ENCODE assay signal across 8 cellular contexts in genomic region chr9:88076286-88077070, GRCh38.
DNase-seq lines count a peak whose midpoint lies in the region; ATAC-seq and TF ChIP-seq lines count a peak whose summit lies in the region.

No MANE protein-coding gene starts in this region.

- in situ Hi-C loops in transverse colon (cut with MboI; ENCODE audit: low pct_ligation_motif_present in 1 of 4, low pct_unique_long_range_greater_than_20kb in 1 of 4, low sequenced_read_pairs in 3 of 4) = loop anchor here in 1 of 4 donors (25.0 kb wide), 2 partner anchors 511 to 936 kb away; no protein-coding TSS in a partner anchor

- no TSS peak for BruUV-seq in PC-3 (replicated peaks; lab: Mats Ljungman, UMichigan)

- H2AFZ ChIP-seq in PC-3 (ENCODE audit: low read length) = peak overlapping the region; percentile 76

- ATAC-seq in HG03432 (IDR thresholded peaks at IDR 0.05; ENCODE audit: unreplicated experiment) = peak; percentile 44
- peak; percentile 84 for ATAC-seq in PC-3
- peak; percentile 86 to 93 (median 90) for ATAC-seq in heart right ventricle
- peak; percentile 83 for ATAC-seq in omental fat pad (ENCODE audit: low FRiP score)
- ATAC-seq in GM19452 (IDR thresholded peaks at IDR 0.05; ENCODE audit: unreplicated experiment) = no peak

- peak overlapping the region; percentile 52 for H3K9ac ChIP-seq in PC-3 (ENCODE audit: low read length)

- WGBS in heart right ventricle, 2 donors = 0 to 1% methylated on average over 57 of the region's 57 CpGs
- WGBS in transverse colon (ENCODE audit: low coverage in 1 of 2), 2 donors = 2% methylated on average over 46 of the region's 57 CpGs; no CpG with 5 or more reads in 1 of the 2 donors

- TF ChIP-seq CTCF in PC-3 (conservative IDR thresholded peaks at IDR 0.05; ENCODE audit: low read depth, low read length) = no peak
- peak in 5 of 9 donors; percentile 5 to 44 (median 23) for TF ChIP-seq CTCF in heart right ventricle (IDR thresholded peaks at IDR 0.05)
- no peak for TF ChIP-seq CTCF in omental fat pad (IDR thresholded peaks at IDR 0.05)
- TF ChIP-seq CTCF in transverse colon (IDR thresholded peaks at IDR 0.05) = peak in 4 of 5 experiments; percentile 24 to 44 (median 32)

- H3K9me3 ChIP-seq in PC-3 (ENCODE audit: low read length) (no peaks in the 10 kb centered on the region), heart right ventricle (no peaks in the 10 kb centered on the region), transverse colon (no peaks in the 10 kb centered on the region)

- peak overlapping the region; percentile 92 for H3K4me2 ChIP-seq in PC-3 (ENCODE audit: low read length)

- H3K27me3 ChIP-seq in PC-3 (ENCODE audit: low read length) = no peaks in the 10 kb centered on the region
- peaks cover 0 to 56% (median 20%) of the 10 kb centered on the region in 7 donors for H3K27me3 ChIP-seq in heart right ventricle
- H3K27me3 ChIP-seq in transverse colon = no peaks in the 10 kb centered on the region

- H3F3A ChIP-seq in PC-3 (ENCODE audit: low read length, unreplicated experiment) = no peaks in the 10 kb centered on the region

- DNase-seq in Ammon's horn (ENCODE audit: low spot score) = peak; percentile 78
- DNase-seq in PC-3 = peak; percentile 81
- DNase-seq in heart right ventricle = peak; percentile 52 to 81
- no peak for DNase-seq in omental fat pad (ENCODE audit: low spot score)
- peak; percentile 91 for DNase-seq in transverse colon

- no peaks in the 10 kb centered on the region for H3K9me2 ChIP-seq in PC-3 (replicated peaks; ENCODE audit: low read length)

- POLR2A ChIA-PET in PC-3 (lab: Charles Lee; ENCODE audit: unreplicated experiment) = interaction anchor here (0.6 kb wide), 1 partner anchor 794 kb away, joined by 20 read pairs; no protein-coding TSS in a partner anchor

- H3K27ac ChIP-seq in PC-3 (ENCODE audit: low read length) (peak overlapping the region; percentile 70), angular gyrus (ENCODE audit: low read depth, low read length) (peak overlapping the region; percentile 83), heart right ventricle (peak overlapping the region in 8 of 10 donors; percentile 0 to 76 (median 28)), transverse colon (peak overlapping the region; percentile 89 to 92 (median 91))

- intact Hi-C loops in PC-3 (cut with micrococcal nuclease) = no loop called here
- intact Hi-C loops in heart right ventricle (cut with DNase I) = no loop called here
- intact Hi-C loops in transverse colon (cut with DNase I; ENCODE audit: low total_unique reads) = no loop called here

- no peaks in the 10 kb centered on the region for H4K20me1 ChIP-seq in PC-3 (ENCODE audit: low read length)

- CTCF ChIA-PET in PC-3 (lab: Charles Lee) = interaction anchor here (0.5 to 0.8 kb wide), 4 partner anchors 9 to 1078 kb away, joined by 3 to 10 read pairs (median 4); no protein-coding TSS in a partner anchor

- H3K36me3 ChIP-seq in PC-3 (ENCODE audit: low read depth, low read length) (no peaks in the 10 kb centered on the region), heart right ventricle (no peaks in the 10 kb centered on the region), transverse colon (no peaks in the 10 kb centered on the region)

- H3K79me2 ChIP-seq in PC-3 (ENCODE audit: low read length) = no peaks in the 10 kb centered on the region

- TF ChIP-seq EP300 in transverse colon (IDR thresholded peaks at IDR 0.05; ENCODE audit: low read depth) = no peak

- H3K4me3 ChIP-seq in PC-3 (ENCODE audit: low read length) (peak overlapping the region; percentile 73), heart right ventricle (peak overlapping the region; percentile 24 to 63 (median 59)), transverse colon (peak overlapping the region; percentile 33 to 75 (median 46))

- H3K4me1 ChIP-seq in PC-3 (ENCODE audit: insufficient read depth, low read length) (peaks cover 23% of the 10 kb centered on the region; the same call in 1 of the 2 replicates), heart right ventricle (peaks cover 4 to 17% (median 14%) of the 10 kb centered on the region in 9 donors), transverse colon (peaks cover 0 to 21% (median 10%) of the 10 kb centered on the region in 4 donors)

- TF ChIP-seq POLR2A in transverse colon (IDR thresholded peaks at IDR 0.05) = peak; percentile 62

Comparison
In these comparisons a context has a peak if more than half of its experiments do, and no peak if none do; other contexts are left out.
1. H3K27ac ChIP-seq: peak in every context shown above with its lines; median percentile 91 in transverse colon; 83 in angular gyrus; 70 in PC-3; 28 in heart right ventricle.
2. CTCF ChIP-seq: peak in heart right ventricle (5 of 9) and transverse colon (4 of 5); none in PC-3 (single experiment) and omental fat pad (0 of 3).
3. Peak in every context shown above with its lines, with median percentiles within 50 percentile points of each other: H3K4me3 ChIP-seq.